ENCODE assay signal across 11 cellular contexts in the genomic region with DNA sequence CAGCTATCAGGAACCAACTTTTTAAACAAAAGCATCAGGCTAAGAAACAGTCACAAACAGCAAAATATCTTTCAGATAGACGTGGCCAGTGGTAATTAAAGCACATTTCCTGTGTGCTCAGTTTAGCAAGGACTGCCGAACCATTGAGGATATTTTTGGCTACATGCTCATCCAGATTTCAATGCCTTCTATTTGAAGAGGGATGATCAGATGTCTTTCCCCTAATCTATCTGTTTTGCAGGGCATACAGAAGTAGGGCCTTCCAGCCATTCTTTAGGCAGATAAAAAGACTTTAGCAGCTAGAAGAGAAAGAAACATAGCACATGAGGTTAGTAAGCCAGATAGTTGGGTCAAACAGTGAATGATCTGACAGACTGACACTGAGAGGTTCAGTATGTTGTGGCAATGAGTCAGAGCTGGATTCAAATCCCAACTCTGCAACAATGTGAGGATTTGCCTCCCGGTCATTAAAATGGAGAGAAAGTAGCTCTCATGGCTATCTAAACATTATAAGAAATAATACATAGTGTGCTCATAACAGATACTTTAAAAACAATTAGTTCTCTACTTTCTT.
DNase-seq lines count a peak whose midpoint lies in the region; ATAC-seq, FAIRE-seq and TF ChIP-seq lines count a peak whose summit lies in the region.
"Had no signal": no experiment of that assay in that cellular context is flagged by ENCODE, and none has a peak within 500 bp of the region (broad histone marks: within the 10 kb centered on the region; RNA-seq: fewer than 3 reads in every experiment).

No MANE protein-coding gene starts in this region.

- no peak overlapping the region for H3K4me3 Mint-ChIP-seq in astrocyte (ENCODE audit: unreplicated experiment)
- no peak overlapping the region for H3K4me3 Mint-ChIP-seq in activated naive CD4-positive, alpha-beta T cell treated with anti-CD3 and anti-CD28 coated beads for 36 hours
- H3K4me3 Mint-ChIP-seq in activated CD8-positive, alpha-beta T cell treated with anti-CD3 and anti-CD28 coated beads for 36 hours: no peak overlapping the region

- H3K27ac Mint-ChIP-seq in astrocyte (ENCODE audit: unreplicated experiment): peak overlapping the region; percentile 9
- no peak overlapping the region for H3K27ac Mint-ChIP-seq in activated naive CD4-positive, alpha-beta T cell treated with anti-CD3 and anti-CD28 coated beads for 36 hours
- H3K27ac Mint-ChIP-seq in activated CD8-positive, alpha-beta T cell treated with anti-CD3 and anti-CD28 coated beads for 36 hours: no peak overlapping the region

- H3K4me2 ChIP-seq in astrocyte (ENCODE audit: low read length): peak overlapping the region; percentile 24

- H3K4me1 ChIP-seq in ACC112 (ENCODE audit: control insufficient read depth, insufficient read depth, low read length, unreplicated experiment): peaks cover 14% of the 10 kb centered on the region
- H3K4me1 ChIP-seq in astrocyte (ENCODE audit: insufficient read depth, low read length): no peaks in the 10 kb centered on the region
- H3K4me1 ChIP-seq: adrenal gland had no signal

- no peaks in the 10 kb centered on the region for H4K20me1 ChIP-seq in astrocyte (ENCODE audit: insufficient read depth, low read length)

- H3K9me3 Mint-ChIP-seq in astrocyte (ENCODE audit: unreplicated experiment): no peaks in the 10 kb centered on the region
- H3K9me3 Mint-ChIP-seq in activated naive CD4-positive, alpha-beta T cell treated with anti-CD3 and anti-CD28 coated beads for 36 hours: no peaks in the 10 kb centered on the region
- peaks cover 1% of the 10 kb centered on the region for H3K9me3 Mint-ChIP-seq in activated CD8-positive, alpha-beta T cell treated with anti-CD3 and anti-CD28 coated beads for 36 hours

- no peaks in the 10 kb centered on the region for H3K9me3 ChIP-seq in astrocyte (ENCODE audit: insufficient read depth, low read depth, low read length)
- H3K9me3 ChIP-seq: adrenal gland had no signal

- no peaks in the 10 kb centered on the region for H3K27me3 ChIP-seq in ACC112 (ENCODE audit: insufficient read depth, low read length)
- H3K27me3 ChIP-seq in astrocyte (ENCODE audit: insufficient read depth, low read length): no peaks in the 10 kb centered on the region
- H3K27me3 ChIP-seq: adrenal gland had no signal

- POLR2A ChIA-PET in activated CD8-positive, alpha-beta T cell treated with anti-CD3 and anti-CD28 coated beads for 36 hours (lab: Charles Lee): no interaction called here

- H3K36me3 ChIP-seq in ACC112 (ENCODE audit: insufficient read depth, low read length): no peaks in the 10 kb centered on the region
- H3K36me3 ChIP-seq in astrocyte (ENCODE audit: insufficient read depth, low read length): no peaks in the 10 kb centered on the region
- H3K36me3 ChIP-seq: adrenal gland had no signal

- intact Hi-C loops in activated naive CD4-positive, alpha-beta T cell treated with anti-CD3 and anti-CD28 coated beads for 36 hours (cut with micrococcal nuclease): no loop called here
- intact Hi-C loops in activated CD8-positive, alpha-beta T cell treated with anti-CD3 and anti-CD28 coated beads for 36 hours (cut with micrococcal nuclease): no loop called here

- H3K27ac ChIP-seq in ACC112 (ENCODE audit: low read depth, low read length): peak overlapping the region; percentile 75
- no peak overlapping the region for H3K27ac ChIP-seq in astrocyte (ENCODE audit: low read depth, low read length)
- H3K27ac ChIP-seq: adrenal gland had no signal

- CTCF ChIA-PET in activated naive CD4-positive, alpha-beta T cell treated with anti-CD3 and anti-CD28 coated beads for 36 hours (lab: Charles Lee): no interaction called here
- CTCF ChIA-PET in activated CD8-positive, alpha-beta T cell treated with anti-CD3 and anti-CD28 coated beads for 36 hours (lab: Charles Lee): no interaction called here

- H3K27me3 Mint-ChIP-seq in astrocyte (ENCODE audit: low read depth, unreplicated experiment): no peaks in the 10 kb centered on the region
- peaks cover 21% of the 10 kb centered on the region for H3K27me3 Mint-ChIP-seq in activated naive CD4-positive, alpha-beta T cell treated with anti-CD3 and anti-CD28 coated beads for 36 hours (ENCODE audit: low read depth)
- peaks cover 14% of the 10 kb centered on the region for H3K27me3 Mint-ChIP-seq in activated CD8-positive, alpha-beta T cell treated with anti-CD3 and anti-CD28 coated beads for 36 hours

- H2AFZ ChIP-seq in ACC112 (ENCODE audit: low read length, unreplicated experiment): peak overlapping the region; percentile 97
- no peak overlapping the region for H2AFZ ChIP-seq in astrocyte (ENCODE audit: low read depth, low read length)

- H3K4me3 ChIP-seq in ACC112 (ENCODE audit: low read depth, low read length): peak overlapping the region; percentile 52; the same call in 1 of the 2 replicates
- H3K4me3 ChIP-seq in astrocyte (ENCODE audit: insufficient read depth, low read depth, low read length): no peak overlapping the region
- H3K4me3 ChIP-seq: adrenal gland had no signal

- no peak for DNase-seq in astrocyte (ENCODE audit: low read depth)
- peak; percentile 77 for DNase-seq in kidney tubule cell (ENCODE audit: low spot score)
- no peak for DNase-seq in activated naive CD4-positive, alpha-beta T cell treated with anti-CD3 and anti-CD28 coated beads for 36 hours
- DNase-seq in activated CD8-positive, alpha-beta T cell treated with anti-CD3 and anti-CD28 coated beads for 36 hours: no peak
- DNase-seq in CD1c-positive myeloid dendritic cell (ENCODE audit: extremely low spot score): no peak
- DNase-seq: T-helper 2 cell had no signal

- no peaks in the 10 kb centered on the region for H3K36me3 Mint-ChIP-seq in astrocyte (ENCODE audit: low read depth, unreplicated experiment)
- H3K36me3 Mint-ChIP-seq in activated naive CD4-positive, alpha-beta T cell treated with anti-CD3 and anti-CD28 coated beads for 36 hours (ENCODE audit: low read depth): no peaks in the 10 kb centered on the region
- H3K36me3 Mint-ChIP-seq in activated CD8-positive, alpha-beta T cell treated with anti-CD3 and anti-CD28 coated beads for 36 hours (ENCODE audit: low read depth): no peaks in the 10 kb centered on the region

- H3K4me1 Mint-ChIP-seq in astrocyte (ENCODE audit: low read depth, unreplicated experiment): peaks cover 12% of the 10 kb centered on the region
- H3K4me1 Mint-ChIP-seq in activated naive CD4-positive, alpha-beta T cell treated with anti-CD3 and anti-CD28 coated beads for 36 hours (ENCODE audit: low read depth): no peaks in the 10 kb centered on the region
- no peaks in the 10 kb centered on the region for H3K4me1 Mint-ChIP-seq in activated CD8-positive, alpha-beta T cell treated with anti-CD3 and anti-CD28 coated beads for 36 hours (ENCODE audit: low read depth)

- no peaks in the 10 kb centered on the region for H3K79me2 ChIP-seq in ACC112 (ENCODE audit: control insufficient read depth, insufficient read depth, low read length, unreplicated experiment)
- no peaks in the 10 kb centered on the region for H3K79me2 ChIP-seq in astrocyte (ENCODE audit: insufficient read depth, low read length)

- no peak for FAIRE-seq in astrocyte (lab: Jason Lieb, UNC)
- FAIRE-seq: urothelium cell line had no signal

- peak; percentile 25 for ATAC-seq in GM21529 (IDR thresholded peaks at IDR 0.05; ENCODE audit: unreplicated experiment)
- ATAC-seq in HG02642 (IDR thresholded peaks at IDR 0.05; ENCODE audit: poor library complexity, unreplicated experiment): no peak
- no peak for ATAC-seq in activated CD8-positive, alpha-beta T cell treated with anti-CD3 and anti-CD28 coated beads for 36 hours

- no peak for TF ChIP-seq CTCF in astrocyte (IDR thresholded peaks at IDR 0.05; ENCODE audit: insufficient read depth, low read depth, low read length)
- TF ChIP-seq CTCF in activated CD8-positive, alpha-beta T cell treated with anti-CD3 and anti-CD28 coated beads for 36 hours (IDR thresholded peaks at IDR 0.05): no peak

- H3K9ac ChIP-seq in astrocyte (ENCODE audit: low read length): no peak overlapping the region
